ENCODE assay signal across 19 cellular contexts in genomic region chr1:44033756-44034155, GRCh38. TPM values are rescaled to one million over a fixed set of nuclear protein-coding genes. Genes with fewer than 3 reads are reported as not detected.
A peak's percentile ranks its signal among the peaks of the same experiment; 100 is the strongest.
DNase-seq lines count a peak whose midpoint lies in the region; ATAC-seq, FAIRE-seq and TF ChIP-seq lines count a peak whose summit lies in the region.
"Had no signal": no experiment of that assay in that cellular context is flagged by ENCODE, and none has a peak within 500 bp of the region (broad histone marks: within the 10 kb centered on the region; RNA-seq: fewer than 3 reads in every experiment).

No MANE protein-coding gene starts in this region.

- H3K9ac ChIP-seq in K562 (ENCODE audit: insufficient read depth in 1 of 2, low read depth in 2 of 2, low read length in 2 of 2): peak overlapping the region; percentile 7 to 64; a peak in 2 of 4 replicates
- H3K9ac ChIP-seq in mucosa of stomach (ENCODE audit: low read length): peak overlapping the region; percentile 3
- H3K9ac ChIP-seq in stomach smooth muscle (ENCODE audit: low read length in 2 of 2): no peak overlapping the region
- H3K9ac ChIP-seq: GM23248 had no signal

- H2AFZ ChIP-seq in K562 (ENCODE audit: low read depth, low read length): no peak overlapping the region
- H2AFZ ChIP-seq: GM23248 had no signal

- H3K9me1 ChIP-seq in K562 (ENCODE audit: control insufficient read depth, insufficient read depth, low read length): no peaks in the 10 kb centered on the region

- no peak for TF ChIP-seq RAD21 in K562 (CRISPR knock-in tag; conservative IDR thresholded peaks at IDR 0.05 in 1 of 2, IDR thresholded peaks at IDR 0.05 in 1 of 2)

- no peak for TF ChIP-seq CTCF in K562 (IDR thresholded peaks at IDR 0.05 in 2 of 3, conservative IDR thresholded peaks at IDR 0.05 in 1 of 3; ENCODE audit: insufficient read depth in 2 of 3, low read depth in 1 of 3, low read length in 3 of 3)
- TF ChIP-seq CTCF in WERI-Rb-1 (IDR thresholded peaks at IDR 0.05; ENCODE audit: low read depth, low read length): no peak

- 78% methylated on average over 6 of the region's 8 CpGs for WGBS in K562 (ENCODE audit: insufficient coverage, low coverage, missing lambda C conversion rate)

- no peak for FAIRE-seq in K562 (lab: Jason Lieb, UNC)
- FAIRE-seq: D721Med, RCC 7860 had no signal

- H3K4me1 ChIP-seq in K562 (replicated peaks in 1 of 2; ENCODE audit: control insufficient read depth in 2 of 2, insufficient read depth in 2 of 2, low read length in 2 of 2) (peaks cover 67 to 83% of the 10 kb centered on the region in 2 experiments), mucosa of stomach (ENCODE audit: control insufficient read depth, insufficient read depth, low read length) (peaks cover 47% of the 10 kb centered on the region), stomach smooth muscle (ENCODE audit: control insufficient read depth, insufficient read depth, low read length) (peaks cover 56% of the 10 kb centered on the region)

- DNase-seq in H7 (peak; percentile 33), K562 (ENCODE audit: extremely low read depth in 1 of 4, low spot score in 3 of 4) (no peak), NCI-H2196 (lab: John Stamatoyannopoulos, UW; ENCODE audit: unreplicated experiment) (no peak), WERI-Rb-1 (no peak)
- no peak for DNase-seq in activated CD4-positive, alpha-beta T cell treated with anti-CD3 and anti-CD28 coated beads, Interleukin-2, amount 50 U/mL, for 1 hour
- DNase-seq: CD4-positive, alpha-beta memory T cell; GM23248; HFFc6; Karpas-422; NCI-H1105 treated with DMSO at 0.1 percent for 48 hours; NCI-H187 treated with DMSO at 0.1 percent for 48 hours; NCI-H2171 treated with DMSO at 0.1 percent for 48 hours; NCI-H510A treated with DMSO at 0.1 percent for 48 hours; SHP77 treated with DMSO at 0.1 percent for 48 hours had no signal

- H3K79me2 ChIP-seq in K562 (ENCODE audit: control insufficient read depth, insufficient read depth, low read length): peaks cover 21% of the 10 kb centered on the region

- H3K9me3 ChIP-seq in K562 (replicated peaks; ENCODE audit: control insufficient read depth, insufficient read depth, low read depth, low read length) (no peaks in the 10 kb centered on the region), mucosa of stomach (ENCODE audit: control insufficient read depth, low read length) (no peaks in the 10 kb centered on the region), stomach smooth muscle (ENCODE audit: control insufficient read depth in 2 of 2, low read length in 2 of 2) (no peaks in the 10 kb centered on the region), WERI-Rb-1 (ENCODE audit: severe bottlenecking) (no peaks in the 10 kb centered on the region)

- no peak overlapping the region for H3K4me2 ChIP-seq in K562 (ENCODE audit: insufficient read depth, low read length)

- no peaks in the 10 kb centered on the region for H3K36me3 ChIP-seq in H7 (replicated peaks; ENCODE audit: control insufficient read depth, insufficient read depth, low read length)
- H3K36me3 ChIP-seq in K562 (ENCODE audit: control insufficient read depth, insufficient read depth, low read length): no peaks in the 10 kb centered on the region
- no peaks in the 10 kb centered on the region for H3K36me3 ChIP-seq in mucosa of stomach (ENCODE audit: control insufficient read depth, insufficient read depth, low read length)
- H3K36me3 ChIP-seq in stomach smooth muscle (ENCODE audit: control insufficient read depth in 2 of 2, insufficient read depth in 2 of 2, low read length in 2 of 2): no peaks in the 10 kb centered on the region
- no peaks in the 10 kb centered on the region for H3K36me3 ChIP-seq in WERI-Rb-1

- CTCF ChIA-PET in K562 (lab: Yijun Ruan, JAX; ENCODE audit: low intra/inter-chr PET ratio): no interaction called here

- H3K27ac ChIP-seq in K562 (ENCODE audit: extremely low read depth, low read depth, low read length) (no peak overlapping the region), stomach smooth muscle (ENCODE audit: low read length) (peak overlapping the region; percentile 55), WERI-Rb-1 (no peak overlapping the region; the same call in 1 of the 2 replicates)
- H3K27ac ChIP-seq: GM23248 had no signal

- in situ Hi-C loops in K562 (cut with MboI): no loop called here

- BruUV-seq in K562 (replicated peaks; lab: Mats Ljungman, UMichigan): no TSS peak

- ATAC-seq in K562 (no peak), HG02759 (IDR thresholded peaks at IDR 0.05; ENCODE audit: unreplicated experiment) (no peak)

- POLR2A ChIA-PET in K562 (lab: Yijun Ruan, JAX): interaction anchor here (0.6 to 4.0 kb wide), 8 partner anchors 15 to 298 kb away, joined by 3 to 17 read pairs (median 4); no protein-coding TSS in a partner anchor

- H3K27me3 ChIP-seq in H7 (ENCODE audit: control insufficient read depth, insufficient read depth, low read length): no peaks in the 10 kb centered on the region; the same call in 1 of the 2 replicates
- H3K27me3 ChIP-seq in K562 (ENCODE audit: control insufficient read depth in 2 of 2, insufficient read depth in 2 of 2, low read length in 2 of 2): no peaks in the 10 kb centered on the region
- H3K27me3 ChIP-seq in mucosa of stomach (ENCODE audit: control insufficient read depth, insufficient read depth, low read length): no peaks in the 10 kb centered on the region
- H3K27me3 ChIP-seq in stomach smooth muscle (ENCODE audit: control insufficient read depth in 1 of 2, insufficient read depth in 2 of 2, low read length in 2 of 2): no peaks in the 10 kb centered on the region
- H3K27me3 ChIP-seq in WERI-Rb-1 (ENCODE audit: insufficient read depth, low read depth, severe bottlenecking): no peaks in the 10 kb centered on the region

- no peak for TF ChIP-seq EP300 in K562 (IDR thresholded peaks at IDR 0.05; ENCODE audit: low read length)

- no peaks in the 10 kb centered on the region for H4K20me1 ChIP-seq in K562 (replicated peaks; ENCODE audit: control insufficient read depth, insufficient read depth, low read length)

- no peak for TF ChIP-seq POLR2A in K562 (conservative IDR thresholded peaks at IDR 0.05)

- intact Hi-C loops in K562 (cut with micrococcal nuclease): no loop called here

- H3K4me3 ChIP-seq in H7 (ENCODE audit: insufficient read depth, low read depth, low read length) (no peak overlapping the region), K562 (no peak overlapping the region), mucosa of stomach (ENCODE audit: low read length) (no peak overlapping the region), stomach smooth muscle (ENCODE audit: low read length in 2 of 2) (no peak overlapping the region), WERI-Rb-1 (ENCODE audit: low read depth, low read length) (no peak overlapping the region)
- H3K4me3 ChIP-seq: GM23248 had no signal

RNA-seq across cellular contexts. Expression of gene SLC6A9, which starts 2.5 kb away (rescaled TPM):
- 6.4 and 8.2 TPM in 2 replicates for total RNA-seq in H7 (2014; rRNA removed; shearing (Covaris generic))
- total RNA-seq in K562 (2011; cell fraction: chromatin; rRNA removed; ENCODE audit: low replicate concordance): 15.5 and 41.5 TPM in 2 replicates
- 28.5 and 33.8 TPM in 2 replicates for total RNA-seq in K562 (2011; cell fraction: nucleolus; rRNA removed)
- total RNA-seq in K562 (2011; cell fraction: nucleoplasm; rRNA removed): 21.3 and 22.7 TPM in 2 replicates
- total RNA-seq in K562 (2014; rRNA removed) (4.1 and 8.4 TPM in 2 replicates), K562 (2014; rRNA removed; fragmentation: Illumina TruSeq; extraction: Trizol) (2.5 and 3.0 TPM in 2 replicates), K562 (2015; rRNA removed; fragmentation: Illumina TruSeq; extraction: Trizol) (0.51 and 0.75 TPM in 2 replicates), K562 (2021) (16.7 and 18.7 TPM in 2 replicates)
- polyA plus RNA-seq in K562 (2011; rRNA removed) (2.9 and 8.8 TPM in 2 replicates), K562 (2014; fragmentation: Illumina TruSeq; extraction: Trizol) (12.9 and 16.7 TPM in 2 replicates), K562 (2014; fragmentation: Nextera tagmentation; extraction: Ambion mirVana) (under 1 TPM; 0.17 to 0.25 TPM), K562 (2014; rRNA removed) (10.5 and 10.6 TPM in 2 replicates)
- 5.7 and 6.6 TPM in 2 replicates for polyA plus RNA-seq in K562 (2011; cell fraction: cytosol; rRNA removed)
- 27.8 and 27.9 TPM in 2 replicates for polyA plus RNA-seq in K562 (2011; cell fraction: nucleus; rRNA removed)
- 6.2 and 54.3 TPM in 2 replicates for polyA plus RNA-seq in K562 (2012)
- 3.7 and 5.1 TPM in 2 replicates for polyA minus RNA-seq in K562 (2011; rRNA and poly(A)+ RNA removed)
- polyA minus RNA-seq in K562 (2011; cell fraction: cytosol; rRNA and poly(A)+ RNA removed): 2.5 and 5.5 TPM in 2 replicates
- polyA minus RNA-seq in K562 (2011; cell fraction: nucleus; rRNA and poly(A)+ RNA removed): 6.1 and 10.2 TPM in 2 replicates
- polyA plus RNA-seq: CD4-positive, alpha-beta memory T cell had no signal

RNA-seq across cellular contexts. Expression of gene CCDC24, which starts 42.4 kb away (rescaled TPM):
- total RNA-seq in H7 (2014; rRNA removed; shearing (Covaris generic)): 10.5 and 19.8 TPM in 2 replicates
- total RNA-seq in K562 (2011; cell fraction: chromatin; rRNA removed; ENCODE audit: low replicate concordance): 1.4 and 6.8 TPM in 2 replicates
- 5.8 TPM in 2 replicates for total RNA-seq in K562 (2011; cell fraction: nucleolus; rRNA removed)
- total RNA-seq in K562 (2011; cell fraction: nucleoplasm; rRNA removed): 4.1 and 6.1 TPM in 2 replicates
- total RNA-seq in K562 (2014; rRNA removed): 3.0 and 4.5 TPM in 2 replicates
- 0.70 and 1.5 TPM in 2 replicates for total RNA-seq in K562 (2014; rRNA removed; fragmentation: Illumina TruSeq; extraction: Trizol)
- 1.7 and 2.2 TPM in 2 replicates for total RNA-seq in K562 (2015; rRNA removed; fragmentation: Illumina TruSeq; extraction: Trizol)
- 4.4 and 5.2 TPM in 2 replicates for total RNA-seq in K562 (2021)
- polyA plus RNA-seq in K562 (2011; rRNA removed): 1.3 and 2.3 TPM in 2 replicates
- 2.0 and 4.9 TPM in 2 replicates for polyA plus RNA-seq in K562 (2011; cell fraction: cytosol; rRNA removed)
- polyA plus RNA-seq in K562 (2011; cell fraction: nucleus; rRNA removed): 6.8 and 13.1 TPM in 2 replicates
- polyA plus RNA-seq in K562 (2012): 3.7 and 4.3 TPM in 2 replicates
- 1.5 and 3.0 TPM in 2 replicates for polyA plus RNA-seq in K562 (2014; fragmentation: Illumina TruSeq; extraction: Trizol)
- polyA plus RNA-seq in K562 (2014; fragmentation: Nextera tagmentation; extraction: Ambion mirVana): under 1 TPM; 0.31 to 0.64 TPM
- polyA plus RNA-seq in K562 (2014; rRNA removed): 3.7 and 4.5 TPM in 2 replicates
- 0.36 and 0.39 TPM in 2 replicates for polyA minus RNA-seq in K562 (2011; rRNA and poly(A)+ RNA removed)
- polyA minus RNA-seq in K562 (2011; cell fraction: cytosol; rRNA and poly(A)+ RNA removed): 1.1 and 5.4 TPM in 2 replicates
- polyA minus RNA-seq in K562 (2011; cell fraction: nucleus; rRNA and poly(A)+ RNA removed): 1.7 and 2.2 TPM in 2 replicates

RNA-seq across cellular contexts. Expression of gene B4GALT2, which starts 54.7 kb away (rescaled TPM):
- 207 and 217 TPM in 2 replicates for total RNA-seq in H7 (2014; rRNA removed; shearing (Covaris generic))
- total RNA-seq in K562 (2011; cell fraction: chromatin; rRNA removed; ENCODE audit: low replicate concordance): 27.8 and 57.7 TPM in 2 replicates
- 51.2 and 57.7 TPM in 2 replicates for total RNA-seq in K562 (2011; cell fraction: nucleolus; rRNA removed)
- total RNA-seq in K562 (2011; cell fraction: nucleoplasm; rRNA removed): 45.8 and 54.2 TPM in 2 replicates
- total RNA-seq in K562 (2014; rRNA removed) (86.8 and 116 TPM in 2 replicates), K562 (2014; rRNA removed; fragmentation: Illumina TruSeq; extraction: Trizol) (23.4 and 31.0 TPM in 2 replicates), K562 (2015; rRNA removed; fragmentation: Illumina TruSeq; extraction: Trizol) (43.8 and 45.9 TPM in 2 replicates), K562 (2021) (76.2 and 78.0 TPM in 2 replicates)
- polyA plus RNA-seq in K562 (2011; rRNA removed) (39.0 and 43.9 TPM in 2 replicates), K562 (2014; fragmentation: Illumina TruSeq; extraction: Trizol) (63.7 and 69.7 TPM in 2 replicates), K562 (2014; fragmentation: Nextera tagmentation; extraction: Ambion mirVana) (1 to 10 TPM; 1.3 to 2.8 TPM), K562 (2014; rRNA removed) (71.9 and 85.4 TPM in 2 replicates)
- polyA plus RNA-seq in K562 (2011; cell fraction: cytosol; rRNA removed): 78.6 and 206 TPM in 2 replicates
- 55.1 and 117 TPM in 2 replicates for polyA plus RNA-seq in K562 (2011; cell fraction: nucleus; rRNA removed)
- polyA plus RNA-seq in K562 (2012): 44.8 and 50.7 TPM in 2 replicates
- polyA minus RNA-seq in K562 (2011; rRNA and poly(A)+ RNA removed): 21.4 and 27.7 TPM in 2 replicates
- polyA minus RNA-seq in K562 (2011; cell fraction: cytosol; rRNA and poly(A)+ RNA removed): 40.9 and 42.3 TPM in 2 replicates
- 26.7 and 28.3 TPM in 2 replicates for polyA minus RNA-seq in K562 (2011; cell fraction: nucleus; rRNA and poly(A)+ RNA removed)

RNA-seq across cellular contexts. Expression of gene ATP6V0B, which starts 59.0 kb away (rescaled TPM):
- 196 and 237 TPM in 2 replicates for total RNA-seq in H7 (2014; rRNA removed; shearing (Covaris generic))
- 240 and 478 TPM in 2 replicates for total RNA-seq in K562 (2011; cell fraction: chromatin; rRNA removed; ENCODE audit: low replicate concordance)
- 771 and 1,062 TPM in 2 replicates for total RNA-seq in K562 (2011; cell fraction: nucleolus; rRNA removed)
- 571 and 616 TPM in 2 replicates for total RNA-seq in K562 (2011; cell fraction: nucleoplasm; rRNA removed)
- total RNA-seq in K562 (2014; rRNA removed) (296 and 328 TPM in 2 replicates), K562 (2014; rRNA removed; fragmentation: Illumina TruSeq; extraction: Trizol) (143 and 167 TPM in 2 replicates), K562 (2015; rRNA removed; fragmentation: Illumina TruSeq; extraction: Trizol) (196 and 203 TPM in 2 replicates), K562 (2021) (279 and 286 TPM in 2 replicates)
- polyA plus RNA-seq in K562 (2011; rRNA removed) (220 and 288 TPM in 2 replicates), K562 (2014; fragmentation: Illumina TruSeq; extraction: Trizol) (186 and 195 TPM in 2 replicates), K562 (2014; fragmentation: Nextera tagmentation; extraction: Ambion mirVana) (100 to 1,000 TPM; 137 to 276 TPM), K562 (2014; rRNA removed) (282 and 348 TPM in 2 replicates)
- polyA plus RNA-seq in K562 (2011; cell fraction: cytosol; rRNA removed): 552 and 632 TPM in 2 replicates
- 601 and 849 TPM in 2 replicates for polyA plus RNA-seq in K562 (2011; cell fraction: nucleus; rRNA removed)
- polyA plus RNA-seq in K562 (2012): 179 and 264 TPM in 2 replicates
- 127 and 130 TPM in 2 replicates for polyA minus RNA-seq in K562 (2011; rRNA and poly(A)+ RNA removed)
- polyA minus RNA-seq in K562 (2011; cell fraction: cytosol; rRNA and poly(A)+ RNA removed): 83.6 and 86.7 TPM in 2 replicates
- 102 and 149 TPM in 2 replicates for polyA minus RNA-seq in K562 (2011; cell fraction: nucleus; rRNA and poly(A)+ RNA removed)

Comparison
In these comparisons a context has a peak if more than half of its experiments do, and no peak if none do; other contexts are left out.
1. H3K9ac ChIP-seq: peak in K562 (2 of 2) and mucosa of stomach (single experiment); none in stomach smooth muscle (0 of 2).